21 cellular contexts compared by ENCODE assay signal in genomic region chr14:69932391-69932790, GRCh38. TPM values are rescaled to one million over a fixed set of nuclear protein-coding genes. Genes with fewer than 3 reads are reported as not detected.
"Had no signal": no experiment of that assay in that cellular context is flagged by ENCODE, and none has a peak within 500 bp of the region (broad histone marks: within the 10 kb centered on the region; RNA-seq: fewer than 3 reads in every experiment).

No MANE protein-coding gene starts in this region.

- H3K27ac Mint-ChIP-seq: naive thymus-derived CD4-positive, alpha-beta T cell; type B pancreatic cell had no signal

- H3K4me1 Mint-ChIP-seq: naive thymus-derived CD4-positive, alpha-beta T cell had no signal

- H3K4me3 Mint-ChIP-seq: naive thymus-derived CD4-positive, alpha-beta T cell; type B pancreatic cell had no signal

- H3K4me3 ChIP-seq: heart left ventricle, spleen, uterus had no signal

- H3K9me3 Mint-ChIP-seq: type B pancreatic cell had no signal

- H3K27ac ChIP-seq: heart left ventricle, neutrophil, spleen, uterus had no signal

- H3K36me3 Mint-ChIP-seq: naive thymus-derived CD4-positive, alpha-beta T cell; type B pancreatic cell had no signal

- H3K27me3 ChIP-seq: uterus had no signal

- DNase-seq: cerebellar nuclear complex; dermis blood vessel endothelial cell; effector CD8-positive, alpha-beta T cell; heart left ventricle; hippocampal formation; kidney glomerular epithelial cell; naive thymus-derived CD4-positive, alpha-beta T cell; spleen; stimulated activated CD4-positive, alpha-beta T cell treated with anti-CD3 and anti-CD28 coated beads, Interleukin-2, amount 100 ng/mL, for 24 hours; stimulated activated CD4-positive, alpha-beta T cell treated with anti-CD3 and anti-CD28 coated beads, Interleukin-4, amount 100 ng/mL, for 4 hours; stimulated activated naive CD4-positive, alpha-beta T cell treated with Interleukin-2 at 50 U/mL for 16 hours; uterus had no signal

- H3K4me1 ChIP-seq: heart left ventricle, spleen, uterus had no signal

- ATAC-seq: esophagus mucosa; heart left ventricle; naive thymus-derived CD4-positive, alpha-beta T cell; sciatic nerve had no signal

- FAIRE-seq: colon, endometrium, frontal cortex, islet of Langerhans had no signal

- H3K36me3 ChIP-seq: heart left ventricle, neutrophil, spleen, uterus had no signal

- H3K9me3 ChIP-seq: heart left ventricle, neutrophil, spleen, uterus had no signal

RNA-seq across cellular contexts. Expression of gene SMOC1, which starts 53.2 kb away (rescaled TPM):
- total RNA-seq: fibroblast of lung had no signal
- polyA plus RNA-seq: naive thymus-derived CD4-positive, alpha-beta T cell had no signal
